1 cellular context compared by ENCODE assay signal in genomic region chr1:184272178-184272866, GRCh38.
TF ChIP-seq lines count a peak whose summit lies in the region.

No MANE protein-coding gene starts in this region.

TF ChIP-seq in GM23338, 12 proteins besides CTCF, POLR2A, EP300 and RAD21 (continued from another document):
- no peak for TF ChIP-seq REST (IDR thresholded peaks at IDR 0.05; ENCODE audit: unreplicated experiment)
- TF ChIP-seq EZH2phosphoT487 (IDR thresholded peaks at IDR 0.05; ENCODE audit: unreplicated experiment), result no peak
- TF ChIP-seq POLR2AphosphoS5 (IDR thresholded peaks at IDR 0.05; ENCODE audit: low read depth), result no peak
